ENCODE assay signal across 8 cellular contexts in genomic region chr5:172455087-172455381, GRCh38. TPM values are rescaled to one million over a fixed set of nuclear protein-coding genes. Genes with fewer than 3 reads are reported as not detected.
DNase-seq lines count a peak whose midpoint lies in the region; ATAC-seq and TF ChIP-seq lines count a peak whose summit lies in the region.

No MANE protein-coding gene starts in this region.

- peak overlapping the region; percentile 94 for H3K4me3 Mint-ChIP-seq in T-helper 17 cell

- H3K36me3 ChIP-seq in rectal smooth muscle tissue (ENCODE audit: control insufficient read depth, insufficient read depth, low read length) = no peaks in the 10 kb centered on the region

- H3K27me3 ChIP-seq in rectal smooth muscle tissue (ENCODE audit: control insufficient read depth, insufficient read depth, low read length) = no peaks in the 10 kb centered on the region

- peaks cover 8% of the 10 kb centered on the region for H3K36me3 Mint-ChIP-seq in T-helper 17 cell (ENCODE audit: low read depth)

- peak; percentile 80 for DNase-seq in ELF-1 (ENCODE audit: low read depth, low spot score)
- DNase-seq in T-helper 17 cell = no peak
- DNase-seq in fibroblast of villous mesenchyme (ENCODE audit: low read depth) = no peak
- no peak for DNase-seq in dedifferentiated amniotic fluid mesenchymal stem cell (ENCODE audit: extremely low spot score)
- DNase-seq in islet precursor cell = no peak
- no peak for DNase-seq in NCI-H1436 (lab: John Stamatoyannopoulos, UW)

- H3K27ac Mint-ChIP-seq in T-helper 17 cell = no peak overlapping the region

- no peak for TF ChIP-seq CTCF in fibroblast of villous mesenchyme (IDR thresholded peaks at IDR 0.05; ENCODE audit: insufficient read depth, low read depth, low read length)

- no peak for ATAC-seq in T-helper 17 cell
- no peak for ATAC-seq in HG03095 (IDR thresholded peaks at IDR 0.05; ENCODE audit: unreplicated experiment)

- H3K4me1 Mint-ChIP-seq in T-helper 17 cell = peaks cover 11% of the 10 kb centered on the region

- H3K9me3 ChIP-seq in T-helper 17 cell (ENCODE audit: control insufficient read depth, low read length, poor library complexity, severe bottlenecking) = no peaks in the 10 kb centered on the region

- peaks cover 61% of the 10 kb centered on the region for H3K27me3 Mint-ChIP-seq in T-helper 17 cell

- H3K4me1 ChIP-seq in rectal smooth muscle tissue (ENCODE audit: control insufficient read depth, insufficient read depth, low read length) = peaks cover 31% of the 10 kb centered on the region

- peak overlapping the region; percentile 45 for H3K9ac ChIP-seq in rectal smooth muscle tissue (ENCODE audit: low read length)

- H3K27ac ChIP-seq in rectal smooth muscle tissue (ENCODE audit: low read depth, low read length) = peak overlapping the region; percentile 77

- H3K4me3 ChIP-seq in fibroblast of villous mesenchyme (ENCODE audit: low read depth, low read length) = peak overlapping the region; percentile 55
- H3K4me3 ChIP-seq in rectal smooth muscle tissue (ENCODE audit: low read length) = peak overlapping the region; percentile 63

RNA-seq across cellular contexts. Expression of gene SH3PXD2B, which starts 0.7 kb away (rescaled TPM):
- under 1 TPM; 0.12 to 0.21 TPM for total RNA-seq in T-helper 17 cell
- 28.1 and 32.2 TPM in 2 replicates for total RNA-seq in fibroblast of villous mesenchyme

Comparison
In these comparisons a context has a peak if more than half of its experiments do, and no peak if none do; other contexts are left out.
1. RNA of gene SH3PXD2B, which starts 0.7 kb away (total RNA-seq): 28.1 to 32.2 TPM in fibroblast of villous mesenchyme; 0.12 to 0.21 TPM in T-helper 17 cell; every median in the first group is over 10 times any median in the second.